27 cellular contexts compared by ENCODE assay signal in the genomic region with DNA sequence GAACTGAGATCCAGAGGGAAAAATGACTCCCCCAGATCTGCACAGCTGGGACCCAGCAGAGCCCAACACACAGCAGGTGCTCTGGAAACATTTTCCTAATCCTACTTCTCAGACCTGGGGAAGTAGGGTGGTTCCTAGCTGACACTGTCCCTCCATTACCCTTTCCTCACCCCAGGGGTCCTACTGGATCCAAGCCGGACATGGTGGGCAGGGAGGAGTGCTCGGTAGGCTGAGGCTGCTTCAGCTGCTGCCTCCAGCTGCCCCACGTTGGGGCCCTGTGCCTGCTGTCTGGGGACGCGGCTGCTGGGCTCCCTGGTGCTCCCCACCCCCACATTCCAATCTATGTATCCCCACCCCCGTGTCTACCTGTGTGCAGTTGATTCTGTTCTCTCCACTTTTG. TPM values are rescaled to one million over a fixed set of nuclear protein-coding genes. Genes with fewer than 3 reads are reported as not detected.
DNase-seq lines count a peak whose midpoint lies in the region; ATAC-seq, FAIRE-seq and TF ChIP-seq lines count a peak whose summit lies in the region.
"Had no signal": no experiment of that assay in that cellular context is flagged by ENCODE, and none has a peak within 500 bp of the region (broad histone marks: within the 10 kb centered on the region; RNA-seq: fewer than 3 reads in every experiment).

No MANE protein-coding gene starts in this region.

- H3K4me3 ChIP-seq in heart left ventricle (no peak overlapping the region), lung (no peak overlapping the region), small intestine (ENCODE audit: low read depth in 1 of 2, low read length in 2 of 2) (no peak overlapping the region)
- H3K4me3 ChIP-seq: gastroesophageal sphincter, ovary had no signal

- H3K27me3 ChIP-seq in heart left ventricle (peaks cover 0 to 13% (median 0%) of the 10 kb centered on the region in 9 donors), lung (ENCODE audit: control insufficient read depth, insufficient read depth) (no peaks in the 10 kb centered on the region), small intestine (ENCODE audit: control insufficient read depth in 2 of 2, insufficient read depth in 2 of 2, low read length in 2 of 2) (no peaks in the 10 kb centered on the region)
- H3K27me3 ChIP-seq: ovary had no signal

- no peak for TF ChIP-seq CTCF in heart left ventricle (IDR thresholded peaks at IDR 0.05)
- no peak for TF ChIP-seq CTCF in VCaP (conservative IDR thresholded peaks at IDR 0.05)
- TF ChIP-seq CTCF in lung (IDR thresholded peaks at IDR 0.05; ENCODE audit: control extremely low read depth, extremely low read depth) = no peak

- FAIRE-seq in small intestine (lab: Jason Lieb, UNC) = no peak
- FAIRE-seq: GM12891, HTR-8/SVneo had no signal

- WGBS in heart left ventricle, 4 donors = 61 to 72% (median 71%) methylated on average over 6 of the region's 6 CpGs
- WGBS in lung, 2 donors = 75 to 90% methylated on average over 6 of the region's 6 CpGs
- 47 to 66% (median 53%) methylated on average over 6 of the region's 6 CpGs for WGBS in small intestine, 3 donors

- ATAC-seq in heart left ventricle (no peak), Right ventricle myocardium inferior (no peak), lung (ENCODE audit: insufficient read depth, low FRiP score) (no peak), HG03571 (IDR thresholded peaks at IDR 0.05; ENCODE audit: unreplicated experiment) (no peak)
- ATAC-seq: activated CD8-positive, alpha-beta T cell treated with anti-CD3 and anti-CD28 coated beads for 36 hours; CD8-positive, alpha-beta T cell had no signal

- DNase-seq in heart left ventricle = no peak
- no peak for DNase-seq in Right ventricle myocardium inferior (ENCODE audit: missing footprints)
- no peak for DNase-seq in lung (ENCODE audit: low spot score)
- no peak for DNase-seq in small intestine
- no peak for DNase-seq in NCI-H2081 treated with DMSO at 0.1 percent for 48 hours (lab: John Stamatoyannopoulos, UW)
- no peak for DNase-seq in NCI-H2196 (lab: John Stamatoyannopoulos, UW; ENCODE audit: unreplicated experiment)
- DNase-seq: 8988T; activated CD8-positive, alpha-beta T cell treated with anti-CD3 and anti-CD28 coated beads for 36 hours; aorta; CD8-positive, alpha-beta T cell; cortex of kidney; DMS 273 treated with DMSO at 0.1 percent for 48 hours; endodermal cell; H9; KG1; MM.1S; NCI-H1417 treated with DMSO at 0.1 percent for 48 hours; NCI-H446 treated with DMSO at 0.1 percent for 48 hours; NCI-H82; ovary; stimulated activated naive CD4-positive, alpha-beta T cell treated with Interleukin-2 at 50 U/mL for 16 hours; T-helper 2 cell had no signal

- TF ChIP-seq POLR2A in heart left ventricle (IDR thresholded peaks at IDR 0.05) = no peak

- H3K36me3 ChIP-seq in heart left ventricle (no peaks in the 10 kb centered on the region), lung (ENCODE audit: control insufficient read depth in 2 of 2, insufficient read depth in 2 of 2, low read length in 2 of 2) (no peaks in the 10 kb centered on the region), small intestine (ENCODE audit: control insufficient read depth in 2 of 2, insufficient read depth in 2 of 2, low read length in 2 of 2) (no peaks in the 10 kb centered on the region)
- H3K36me3 ChIP-seq: gastroesophageal sphincter, ovary had no signal

- no peaks in the 10 kb centered on the region for H3K9me3 ChIP-seq in heart left ventricle
- H3K9me3 ChIP-seq in lung (ENCODE audit: control insufficient read depth in 2 of 2, insufficient read depth in 1 of 2, low read length in 1 of 2) = no peaks in the 10 kb centered on the region
- H3K9me3 ChIP-seq in small intestine (ENCODE audit: control insufficient read depth, low read depth) = no peaks in the 10 kb centered on the region
- H3K9me3 ChIP-seq: gastroesophageal sphincter, ovary had no signal

- H3K4me1 ChIP-seq in heart left ventricle (peaks cover 6 to 73% (median 46%) of the 10 kb centered on the region in 12 donors), lung (ENCODE audit: control insufficient read depth in 2 of 2, insufficient read depth in 2 of 2, low read length in 2 of 2) (peaks cover 6 to 20% of the 10 kb centered on the region in 2 donors), small intestine (ENCODE audit: control insufficient read depth in 2 of 2, insufficient read depth in 1 of 2, low read depth in 1 of 2, low read length in 1 of 2) (peaks cover 0 to 8% of the 10 kb centered on the region in 2 donors)

- H3K27ac ChIP-seq in heart left ventricle = peak overlapping the region in 11 of 12 donors; percentile 11 to 87 (median 64)
- H3K27ac ChIP-seq in VCaP = peak overlapping the region; percentile 71
- peak overlapping the region; percentile 27 to 73 for H3K27ac ChIP-seq in lung (ENCODE audit: low read depth in 1 of 2, low read length in 1 of 2)
- H3K27ac ChIP-seq in small intestine (ENCODE audit: low read depth in 1 of 2, low read length in 1 of 2) = peak overlapping the region; percentile 51 to 87
- H3K27ac ChIP-seq: gastroesophageal sphincter, ovary had no signal

- intact Hi-C loops in heart left ventricle (cut with DNase I) = loop anchor here in 2 of 10 donors (2.0 to 10.0 kb wide), 3 partner anchors 30 to 138 kb away; partner anchors contain the start of gene SLC6A6 (in 1 of the 2)
- intact Hi-C loops in Right ventricle myocardium inferior (cut with DNase I) = no loop called here

RNA-seq across cellular contexts. Expression of gene SLC6A6, which starts 29.8 kb away (rescaled TPM):
- total RNA-seq in heart left ventricle (100 to 1,000 TPM in 1 of 9 donors, 10 to 100 TPM in 8; 17.5 to 101 (median 34.9) TPM), Right ventricle myocardium inferior (14.3 TPM), lung (10 to 100 TPM; 63.0 to 96.3 TPM)
- polyA plus RNA-seq in heart left ventricle (100 to 1,000 TPM in 1 of 2 donors, 1 to 10 TPM in 1; 9.1 to 121 TPM), lung (10 to 100 TPM; 16.1 to 51.8 TPM), small intestine (10 to 100 TPM in 1 of 3 donors, 1 to 10 TPM in 2; 6.9 to 10.8 (median 8.6) TPM)
